Comparison of ENCODE assay signal across 16 cellular contexts in genomic region chr11:64796757-64797541, GRCh38.
"Had no signal": no experiment of that assay in that cellular context is flagged by ENCODE, and none has a peak within 500 bp of the region (broad histone marks: within the 10 kb centered on the region; RNA-seq: fewer than 3 reads in every experiment).

No MANE protein-coding gene starts in this region.

- DNase-seq: activated CD4-positive, alpha-beta memory T cell treated with anti-CD3 and anti-CD28 coated beads, Interleukin-2, amount 10 ng/mL, durations not matched to agents 7 days and 5 days; activated CD4-positive, alpha-beta T cell treated with anti-CD3 and anti-CD28 coated beads for 4 hours; activated CD8-positive, alpha-beta memory T cell treated with anti-CD3 and anti-CD28 coated beads, Interleukin-2, amount 10 ng/mL, durations not matched to agents 7 days and 5 days; activated naive CD4-positive, alpha-beta T cell treated with anti-CD3 and anti-CD28 coated beads for 36 hours; activated T-cell treated with anti-CD3 and anti-CD28 coated beads, Interleukin-2, amount 50 U/mL, for 24 hours; cerebellar nuclear complex; effector CD4-positive, alpha-beta T cell; gastrocnemius medialis; small intestine; stimulated activated CD4-positive, alpha-beta T cell treated with anti-CD3 and anti-CD28 coated beads, Interleukin-4, amount 100 ng/mL, for 1 hour had no signal

- H3K9me3 ChIP-seq: breast epithelium, gastrocnemius medialis, right lobe of liver had no signal

- H3K27ac ChIP-seq: breast epithelium, gastrocnemius medialis, parathyroid adenoma, right lobe of liver had no signal

- H3K4me1 ChIP-seq: breast epithelium, gastrocnemius medialis, parathyroid adenoma, right lobe of liver had no signal

- H3K27me3 Mint-ChIP-seq: activated CD4-positive, alpha-beta memory T cell treated with anti-CD3 and anti-CD28 coated beads, Interleukin-2, amount 10 ng/mL, durations not matched to agents 7 days and 5 days; activated CD8-positive, alpha-beta memory T cell treated with anti-CD3 and anti-CD28 coated beads, Interleukin-2, amount 10 ng/mL, durations not matched to agents 7 days and 5 days; activated T-cell treated with anti-CD3 and anti-CD28 coated beads, Interleukin-2, amount 50 U/mL, for 24 hours had no signal

- H3K36me3 Mint-ChIP-seq: WTC11 had no signal

- H3K9me3 Mint-ChIP-seq: activated CD4-positive, alpha-beta memory T cell treated with anti-CD3 and anti-CD28 coated beads, Interleukin-2, amount 10 ng/mL, durations not matched to agents 7 days and 5 days; activated naive CD4-positive, alpha-beta T cell treated with anti-CD3 and anti-CD28 coated beads for 36 hours; activated T-cell treated with anti-CD3 and anti-CD28 coated beads, Interleukin-2, amount 50 U/mL, for 24 hours; activated T-helper 2 cell treated with anti-CD3 and anti-CD28 coated beads, Interferon-gamma antibody, Interleukin-2, Interleukin-4, amounts not matched to agents 10 μg/mL and 5 μg/mL and 100 μg/mL, durations not matched to agents 14 hours and 24 hours and 36 hours; stimulated activated effector memory CD8-positive, alpha-beta T cell treated with anti-CD3 and anti-CD28 coated beads, Interleukin-12 subunit alpha, Interleukin-12 subunit beta, amount 100 ng/mL, for 72 hours; WTC11 had no signal

- H3K27ac Mint-ChIP-seq: activated CD4-positive, alpha-beta memory T cell treated with anti-CD3 and anti-CD28 coated beads, Interleukin-2, amount 10 ng/mL, durations not matched to agents 7 days and 5 days; activated CD8-positive, alpha-beta memory T cell treated with anti-CD3 and anti-CD28 coated beads, Interleukin-2, amount 10 ng/mL, durations not matched to agents 7 days and 5 days; activated naive CD4-positive, alpha-beta T cell treated with anti-CD3 and anti-CD28 coated beads for 36 hours; activated T-cell treated with anti-CD3 and anti-CD28 coated beads, Interleukin-2, amount 50 U/mL, for 24 hours; activated T-helper 2 cell treated with anti-CD3 and anti-CD28 coated beads, Interferon-gamma antibody, Interleukin-2, Interleukin-4, amounts not matched to agents 10 μg/mL and 5 μg/mL and 100 μg/mL, durations not matched to agents 14 hours and 24 hours and 36 hours; WTC11 had no signal

- H3K27me3 ChIP-seq: breast epithelium, gastrocnemius medialis, right lobe of liver had no signal

- H3K4me1 Mint-ChIP-seq: WTC11 had no signal

- H3K4me3 Mint-ChIP-seq: activated CD4-positive, alpha-beta memory T cell treated with anti-CD3 and anti-CD28 coated beads, Interleukin-2, amount 10 ng/mL, durations not matched to agents 7 days and 5 days; activated CD8-positive, alpha-beta memory T cell treated with anti-CD3 and anti-CD28 coated beads, Interleukin-2, amount 10 ng/mL, durations not matched to agents 7 days and 5 days; activated naive CD4-positive, alpha-beta T cell treated with anti-CD3 and anti-CD28 coated beads for 36 hours; activated T-cell treated with anti-CD3 and anti-CD28 coated beads, Interleukin-2, amount 50 U/mL, for 24 hours; stimulated activated effector memory CD8-positive, alpha-beta T cell treated with anti-CD3 and anti-CD28 coated beads, Interleukin-12 subunit alpha, Interleukin-12 subunit beta, amount 100 ng/mL, for 72 hours; WTC11 had no signal

- H3K4me3 ChIP-seq: breast epithelium, gastrocnemius medialis, right lobe of liver had no signal

- H3K36me3 ChIP-seq: breast epithelium, right lobe of liver had no signal
